In genomic region chr22:20156611-20157415, GRCh38 we compare ENCODE assay signal across 8 cellular contexts. TPM values are rescaled to one million over a fixed set of nuclear protein-coding genes. Genes with fewer than 3 reads are reported as not detected.
DNase-seq lines count a peak whose midpoint lies in the region; ATAC-seq and TF ChIP-seq lines count a peak whose summit lies in the region.

No MANE protein-coding gene starts in this region.

- TF ChIP-seq CTCF in fibroblast of villous mesenchyme (IDR thresholded peaks at IDR 0.05; ENCODE audit: insufficient read depth, low read depth, low read length) = peak; percentile 98

- DNase-seq in COR-L47 (lab: John Stamatoyannopoulos, UW) (peak; percentile 63), HUDEP-2 (lab: John Stamatoyannopoulos, UW; ENCODE audit: unreplicated experiment in 76 of 76) (peak in 67 of 76 experiments; percentile 7 to 86 (median 57)), RPMI8226 (peak; percentile 45), fibroblast of villous mesenchyme (ENCODE audit: low read depth) (peak; percentile 77), nucleus accumbens (lab: John Stamatoyannopoulos, UW) (peak in 52 of 56 donors; percentile 13 to 93 (median 65)), substantia nigra (lab: John Stamatoyannopoulos, UW) (peak in 47 of 49 donors; percentile 14 to 93 (median 67))
- DNase-seq in activated T-helper 2 cell treated with anti-CD3 and anti-CD28 coated beads, Interferon-gamma antibody, Interleukin-2, Interleukin-4, amounts not matched to agents 10 μg/mL and 5 μg/mL and 100 μg/mL, durations not matched to agents 14 hours and 24 hours and 36 hours (ENCODE audit: low spot score) = peak; percentile 77

- H3K4me3 Mint-ChIP-seq in activated T-helper 2 cell treated with anti-CD3 and anti-CD28 coated beads, Interferon-gamma antibody, Interleukin-2, Interleukin-4, amounts not matched to agents 10 μg/mL and 5 μg/mL and 100 μg/mL, durations not matched to agents 14 hours and 24 hours and 36 hours (ENCODE audit: low read depth) = no peak overlapping the region

- no peak overlapping the region for H3K27ac Mint-ChIP-seq in activated T-helper 2 cell treated with anti-CD3 and anti-CD28 coated beads, Interferon-gamma antibody, Interleukin-2, Interleukin-4, amounts not matched to agents 10 μg/mL and 5 μg/mL and 100 μg/mL, durations not matched to agents 14 hours and 24 hours and 36 hours

- H3K27me3 Mint-ChIP-seq in activated T-helper 2 cell treated with anti-CD3 and anti-CD28 coated beads, Interferon-gamma antibody, Interleukin-2, Interleukin-4, amounts not matched to agents 10 μg/mL and 5 μg/mL and 100 μg/mL, durations not matched to agents 14 hours and 24 hours and 36 hours (ENCODE audit: low read depth) = no peaks in the 10 kb centered on the region

- H3K27ac ChIP-seq in substantia nigra (ENCODE audit: low read depth, low read length, poor library complexity, severe bottlenecking) = no peak overlapping the region

- H3K9me3 Mint-ChIP-seq in activated T-helper 2 cell treated with anti-CD3 and anti-CD28 coated beads, Interferon-gamma antibody, Interleukin-2, Interleukin-4, amounts not matched to agents 10 μg/mL and 5 μg/mL and 100 μg/mL, durations not matched to agents 14 hours and 24 hours and 36 hours = no peaks in the 10 kb centered on the region

- intact Hi-C loops in activated T-helper 2 cell treated with anti-CD3 and anti-CD28 coated beads, Interferon-gamma antibody, Interleukin-2, Interleukin-4, amounts not matched to agents 10 μg/mL and 5 μg/mL and 100 μg/mL, durations not matched to agents 14 hours and 24 hours and 36 hours (cut with micrococcal nuclease) = loop anchor here (1.0 to 5.0 kb wide), 2 partner anchors 110 to 128 kb away; partner anchors contain the start of gene RTN4R

- no peak for ATAC-seq in GM18909 (IDR thresholded peaks at IDR 0.05; ENCODE audit: poor library complexity, unreplicated experiment)

- H3K4me3 ChIP-seq in fibroblast of villous mesenchyme (ENCODE audit: low read depth, low read length) = no peak overlapping the region

- H3K36me3 Mint-ChIP-seq in activated T-helper 2 cell treated with anti-CD3 and anti-CD28 coated beads, Interferon-gamma antibody, Interleukin-2, Interleukin-4, amounts not matched to agents 10 μg/mL and 5 μg/mL and 100 μg/mL, durations not matched to agents 14 hours and 24 hours and 36 hours (ENCODE audit: low read depth) = no peaks in the 10 kb centered on the region

- peaks cover 2% of the 10 kb centered on the region for H3K4me1 Mint-ChIP-seq in activated T-helper 2 cell treated with anti-CD3 and anti-CD28 coated beads, Interferon-gamma antibody, Interleukin-2, Interleukin-4, amounts not matched to agents 10 μg/mL and 5 μg/mL and 100 μg/mL, durations not matched to agents 14 hours and 24 hours and 36 hours (ENCODE audit: low read depth)

RNA-seq across cellular contexts. Expression of gene CCDC188, which starts 6.0 kb away (rescaled TPM):
- total RNA-seq in activated T-helper 2 cell treated with anti-CD3 and anti-CD28 coated beads, Interferon-gamma antibody, Interleukin-2, Interleukin-4, amounts not matched to agents 10 μg/mL and 5 μg/mL and 100 μg/mL, durations not matched to agents 14 hours and 24 hours and 36 hours = 0.11 TPM in 1 of 2 replicates, not detected in the other
- total RNA-seq in fibroblast of villous mesenchyme = 0.43 and 0.97 TPM in 2 replicates

RNA-seq across cellular contexts. Expression of gene ZDHHC8, which starts 25.2 kb away (rescaled TPM):
- total RNA-seq in activated T-helper 2 cell treated with anti-CD3 and anti-CD28 coated beads, Interferon-gamma antibody, Interleukin-2, Interleukin-4, amounts not matched to agents 10 μg/mL and 5 μg/mL and 100 μg/mL, durations not matched to agents 14 hours and 24 hours and 36 hours = 77.3 and 82.4 TPM in 2 replicates
- total RNA-seq in fibroblast of villous mesenchyme = 8.1 and 10.8 TPM in 2 replicates

RNA-seq across cellular contexts. Expression of gene TRMT2A, which starts 39.8 kb away (rescaled TPM):
- 94.1 and 103 TPM in 2 replicates for total RNA-seq in activated T-helper 2 cell treated with anti-CD3 and anti-CD28 coated beads, Interferon-gamma antibody, Interleukin-2, Interleukin-4, amounts not matched to agents 10 μg/mL and 5 μg/mL and 100 μg/mL, durations not matched to agents 14 hours and 24 hours and 36 hours
- 35.4 and 45.3 TPM in 2 replicates for total RNA-seq in fibroblast of villous mesenchyme

RNA-seq across cellular contexts. Expression of gene RANBP1, which starts 40.9 kb away (rescaled TPM):
- total RNA-seq in activated T-helper 2 cell treated with anti-CD3 and anti-CD28 coated beads, Interferon-gamma antibody, Interleukin-2, Interleukin-4, amounts not matched to agents 10 μg/mL and 5 μg/mL and 100 μg/mL, durations not matched to agents 14 hours and 24 hours and 36 hours = 444 and 452 TPM in 2 replicates
- 200 and 206 TPM in 2 replicates for total RNA-seq in fibroblast of villous mesenchyme
